ENCODE assay signal across 8 cellular contexts in the genomic region with DNA sequence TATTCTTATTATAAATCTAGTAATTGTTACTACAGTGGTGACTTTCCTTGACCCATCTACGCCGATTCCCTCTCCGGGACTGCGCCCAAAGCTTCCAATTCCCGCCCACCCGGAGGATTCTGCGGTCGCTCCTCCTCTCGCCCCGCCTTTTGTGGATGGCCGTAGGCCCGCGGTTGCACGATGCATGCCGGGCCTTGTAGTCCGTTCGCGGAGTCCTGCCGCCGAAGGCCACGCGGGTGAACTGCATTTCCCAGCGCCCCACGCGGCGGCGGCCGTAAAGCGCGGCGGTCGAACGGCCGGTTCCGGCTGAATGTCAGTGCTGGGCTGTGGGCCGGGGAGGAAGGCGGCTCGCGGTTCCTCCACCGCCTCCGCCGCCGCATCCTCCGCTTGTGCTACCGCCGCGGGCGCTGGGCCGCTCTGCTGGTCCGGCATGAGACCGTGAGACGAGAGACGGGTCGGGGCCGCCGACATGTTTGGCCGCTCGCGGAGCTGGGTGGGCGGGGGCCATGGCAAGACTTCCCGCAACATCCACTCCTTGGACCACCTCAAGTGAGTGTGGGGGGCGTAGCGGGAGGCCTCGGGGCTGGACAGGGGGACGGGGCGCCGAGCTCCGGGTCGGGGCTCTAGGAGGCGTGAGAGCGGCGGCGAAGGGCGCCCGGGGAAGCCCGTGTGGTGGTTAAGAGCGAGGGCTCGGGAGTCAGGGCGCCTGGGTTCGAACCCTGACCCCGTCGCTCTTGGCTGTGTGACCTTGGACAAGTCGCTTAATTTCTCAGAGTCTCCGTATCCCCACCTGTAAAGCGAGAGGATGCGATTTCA. TPM values are rescaled to one million over a fixed set of nuclear protein-coding genes. Genes with fewer than 3 reads are reported as not detected.
A peak's percentile ranks its signal among the peaks of the same experiment; 100 is the strongest.
DNase-seq lines count a peak whose midpoint lies in the region; ATAC-seq, FAIRE-seq and TF ChIP-seq lines count a peak whose summit lies in the region.

A gene with protein sequence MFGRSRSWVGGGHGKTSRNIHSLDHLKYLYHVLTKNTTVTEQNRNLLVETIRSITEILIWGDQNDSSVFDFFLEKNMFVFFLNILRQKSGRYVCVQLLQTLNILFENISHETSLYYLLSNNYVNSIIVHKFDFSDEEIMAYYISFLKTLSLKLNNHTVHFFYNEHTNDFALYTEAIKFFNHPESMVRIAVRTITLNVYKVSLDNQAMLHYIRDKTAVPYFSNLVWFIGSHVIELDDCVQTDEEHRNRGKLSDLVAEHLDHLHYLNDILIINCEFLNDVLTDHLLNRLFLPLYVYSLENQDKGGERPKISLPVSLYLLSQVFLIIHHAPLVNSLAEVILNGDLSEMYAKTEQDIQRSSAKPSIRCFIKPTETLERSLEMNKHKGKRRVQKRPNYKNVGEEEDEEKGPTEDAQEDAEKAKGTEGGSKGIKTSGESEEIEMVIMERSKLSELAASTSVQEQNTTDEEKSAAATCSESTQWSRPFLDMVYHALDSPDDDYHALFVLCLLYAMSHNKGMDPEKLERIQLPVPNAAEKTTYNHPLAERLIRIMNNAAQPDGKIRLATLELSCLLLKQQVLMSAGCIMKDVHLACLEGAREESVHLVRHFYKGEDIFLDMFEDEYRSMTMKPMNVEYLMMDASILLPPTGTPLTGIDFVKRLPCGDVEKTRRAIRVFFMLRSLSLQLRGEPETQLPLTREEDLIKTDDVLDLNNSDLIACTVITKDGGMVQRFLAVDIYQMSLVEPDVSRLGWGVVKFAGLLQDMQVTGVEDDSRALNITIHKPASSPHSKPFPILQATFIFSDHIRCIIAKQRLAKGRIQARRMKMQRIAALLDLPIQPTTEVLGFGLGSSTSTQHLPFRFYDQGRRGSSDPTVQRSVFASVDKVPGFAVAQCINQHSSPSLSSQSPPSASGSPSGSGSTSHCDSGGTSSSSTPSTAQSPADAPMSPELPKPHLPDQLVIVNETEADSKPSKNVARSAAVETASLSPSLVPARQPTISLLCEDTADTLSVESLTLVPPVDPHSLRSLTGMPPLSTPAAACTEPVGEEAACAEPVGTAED (plus strand): TSS at position 316 of the 816 bp plus-strand sequence. CDS start 154 bp downstream, at position 470.

- intact Hi-C loops in right cardiac atrium (cut with DNase I), result no loop called here

- no peaks in the 10 kb centered on the region for H3K9me3 Mint-ChIP-seq in T-helper 2 cell treated with Interferon-gamma antibody and Interleukin-4, amounts not matched to agents 5 μg/mL and 100 μg/mL, for 36 hours
- no peaks in the 10 kb centered on the region for H3K9me3 Mint-ChIP-seq in astrocyte (ENCODE audit: unreplicated experiment)

- FAIRE-seq in GM18507 (lab: Jason Lieb, UNC) (peak; percentile 92), astrocyte (lab: Jason Lieb, UNC) (no peak), urothelium cell line (lab: Jason Lieb, UNC) (peak; percentile 86)

- H2AFZ ChIP-seq in astrocyte (ENCODE audit: low read depth, low read length), result peak within 1 kb of the TSS; percentile 82

- TF ChIP-seq CTCF in astrocyte (IDR thresholded peaks at IDR 0.05; ENCODE audit: insufficient read depth, low read depth, low read length), result no peak

- no peaks in the 10 kb centered on the region for H3K36me3 ChIP-seq in astrocyte (ENCODE audit: insufficient read depth, low read length)

- H3K4me3 ChIP-seq in astrocyte (ENCODE audit: insufficient read depth, low read depth, low read length), result peak within 1 kb of the TSS; percentile 86
- peak within 1 kb of the TSS; percentile 61 for H3K4me3 ChIP-seq in right cardiac atrium (ENCODE audit: low read length)

- peak within 1 kb of the TSS; percentile 79 for H3K4me3 Mint-ChIP-seq in T-helper 2 cell treated with Interferon-gamma antibody and Interleukin-4, amounts not matched to agents 5 μg/mL and 100 μg/mL, for 36 hours
- H3K4me3 Mint-ChIP-seq in astrocyte (ENCODE audit: unreplicated experiment), result peak within 1 kb of the TSS; percentile 95

- H3K4me2 ChIP-seq in astrocyte (ENCODE audit: low read length), result peak within 1 kb of the TSS; percentile 98

- peak within 1 kb of the TSS; percentile 87 for H3K9ac ChIP-seq in astrocyte (ENCODE audit: low read length)

- peaks cover 3% of the 10 kb centered on the region for H3K36me3 Mint-ChIP-seq in T-helper 2 cell treated with Interferon-gamma antibody and Interleukin-4, amounts not matched to agents 5 μg/mL and 100 μg/mL, for 36 hours (ENCODE audit: low read depth)
- H3K36me3 Mint-ChIP-seq in astrocyte (ENCODE audit: low read depth, unreplicated experiment), result peaks cover 2% of the 10 kb centered on the region

- DNase-seq in GM18507 (ENCODE audit: extremely low spot score, insufficient read length, low read depth) (peak; percentile 83), NCI-H2029 (lab: John Stamatoyannopoulos, UW) (peak; percentile 96), astrocyte (ENCODE audit: low read depth) (peak; percentile 89), right cardiac atrium (peak; percentile 99), pulmonary artery endothelial cell (ENCODE audit: low read depth, low spot score) (peak; percentile 85), urothelium cell line (ENCODE audit: low spot score) (peak; percentile 98)
- DNase-seq in T-helper 2 cell treated with Interferon-gamma antibody and Interleukin-4, amounts not matched to agents 5 μg/mL and 100 μg/mL, for 36 hours (ENCODE audit: low spot score), result peak; percentile 97

- under 1% methylated on average over 86 of the region's 86 CpGs for WGBS in right cardiac atrium

- H3K27me3 ChIP-seq in astrocyte (ENCODE audit: insufficient read depth, low read length), result no peaks in the 10 kb centered on the region
- no peaks in the 10 kb centered on the region for H3K27me3 ChIP-seq in right cardiac atrium (ENCODE audit: control insufficient read depth, insufficient read depth)

- H3K27me3 Mint-ChIP-seq in T-helper 2 cell treated with Interferon-gamma antibody and Interleukin-4, amounts not matched to agents 5 μg/mL and 100 μg/mL, for 36 hours (ENCODE audit: low read depth), result no peaks in the 10 kb centered on the region
- H3K27me3 Mint-ChIP-seq in astrocyte (ENCODE audit: low read depth, unreplicated experiment), result no peaks in the 10 kb centered on the region

- ATAC-seq in HG02973 (IDR thresholded peaks at IDR 0.05; ENCODE audit: unreplicated experiment) (peak; percentile 56), right cardiac atrium (peak; percentile 90 to 92)

- H3K27ac Mint-ChIP-seq in T-helper 2 cell treated with Interferon-gamma antibody and Interleukin-4, amounts not matched to agents 5 μg/mL and 100 μg/mL, for 36 hours, result peak within 1 kb of the TSS; percentile 66
- H3K27ac Mint-ChIP-seq in astrocyte (ENCODE audit: unreplicated experiment), result peak within 1 kb of the TSS; percentile 83

- H3K4me1 Mint-ChIP-seq in T-helper 2 cell treated with Interferon-gamma antibody and Interleukin-4, amounts not matched to agents 5 μg/mL and 100 μg/mL, for 36 hours (ENCODE audit: low read depth), result peaks cover 51% of the 10 kb centered on the region
- peaks cover 51% of the 10 kb centered on the region for H3K4me1 Mint-ChIP-seq in astrocyte (ENCODE audit: low read depth, unreplicated experiment)

- H3K4me1 ChIP-seq in astrocyte (ENCODE audit: insufficient read depth, low read length) (peaks cover 43% of the 10 kb centered on the region), right cardiac atrium (ENCODE audit: control insufficient read depth, insufficient read depth, low read length) (peaks cover 9% of the 10 kb centered on the region)

- H3K9me3 ChIP-seq in astrocyte (ENCODE audit: insufficient read depth, low read depth, low read length) (no peaks in the 10 kb centered on the region), right cardiac atrium (ENCODE audit: control insufficient read depth, low read length) (no peaks in the 10 kb centered on the region)

- peaks cover 77% of the 10 kb centered on the region for H3K79me2 ChIP-seq in astrocyte (ENCODE audit: insufficient read depth, low read length)

- peaks cover 61% of the 10 kb centered on the region for H4K20me1 ChIP-seq in astrocyte (ENCODE audit: insufficient read depth, low read length)

- H3K27ac ChIP-seq in astrocyte (ENCODE audit: low read depth, low read length), result peak within 1 kb of the TSS; percentile 54
- peak within 1 kb of the TSS; percentile 25 for H3K27ac ChIP-seq in right cardiac atrium (ENCODE audit: low read length)

RNA-seq across cellular contexts. Expression of the gene that starts here (rescaled TPM):
- total RNA-seq in astrocyte (31.7 and 32.1 TPM in 2 replicates), right cardiac atrium (10 to 100 TPM; 24.0 to 31.5 (median 30.4) TPM), pulmonary artery endothelial cell (13.0 and 14.0 TPM in 2 replicates)
- polyA plus RNA-seq in right cardiac atrium, result 14.9 TPM

Comparison
In these comparisons a context has a peak if more than half of its experiments do, and no peak if none do; other contexts are left out.
1. Peak in every context shown above with its lines: DNase-seq, ATAC-seq, H3K4me3 ChIP-seq and H3K27ac ChIP-seq.